Comparison of ENCODE assay signal across 1 cellular context in the genomic region with DNA sequence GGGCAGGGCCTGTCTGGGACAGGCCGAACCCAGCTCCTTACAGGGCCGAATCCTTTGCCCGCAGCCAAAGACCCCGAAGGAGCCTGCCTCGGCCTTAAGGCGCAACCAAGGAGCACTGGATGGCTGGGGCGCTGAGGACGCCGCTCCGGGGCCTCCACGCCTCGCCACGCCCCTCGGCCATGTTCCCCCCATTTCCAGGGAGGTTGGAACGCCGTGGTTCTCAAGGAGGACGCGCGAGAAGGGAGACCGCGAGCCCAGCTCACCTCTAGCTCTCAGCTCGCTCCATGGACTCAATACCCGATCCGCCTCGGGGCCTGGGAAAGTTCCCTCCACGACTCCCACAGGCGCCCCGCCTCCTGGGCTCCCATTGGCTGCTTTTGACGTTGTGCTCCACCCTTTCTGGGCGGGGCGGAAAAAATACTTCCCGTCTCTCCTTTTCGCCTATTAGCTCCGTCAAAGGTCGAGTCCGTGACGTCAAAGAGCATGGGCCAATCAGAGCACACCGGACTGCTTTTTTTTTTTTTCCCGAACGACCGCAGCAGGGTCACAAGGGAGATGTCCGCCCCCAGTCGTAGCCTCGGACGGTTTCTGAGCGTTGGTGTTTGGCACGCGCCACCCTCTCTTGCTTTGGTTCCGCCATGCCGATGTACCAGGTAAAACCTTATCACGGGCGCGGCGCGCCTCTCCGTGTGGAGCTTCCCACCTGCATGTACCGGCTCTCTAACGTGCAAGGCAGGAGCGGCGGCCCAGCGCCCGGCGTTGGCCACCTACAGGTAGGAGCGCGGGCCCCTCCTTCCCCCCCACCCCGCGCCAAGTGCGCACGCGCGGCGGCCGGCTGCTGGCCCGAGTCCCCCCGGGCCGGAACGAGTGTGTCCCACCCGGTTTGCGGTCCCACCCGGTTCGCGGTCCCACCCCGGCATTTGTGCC.
TF ChIP-seq lines count a peak whose summit lies in the region.

No MANE protein-coding gene starts in this region.

TF ChIP-seq in WTC11, 78 proteins besides CTCF, POLR2A, EP300 and RAD21 (continued from another document and continues in another):
- no peak for TF ChIP-seq FOXP4 (CRISPR knock-in tag; IDR thresholded peaks at IDR 0.05)
- TF ChIP-seq ZNF512 (CRISPR knock-in tag; IDR thresholded peaks at IDR 0.05; ENCODE audit: borderline replicate concordance): no peak
- no peak for TF ChIP-seq ATF6 (CRISPR knock-in tag; IDR thresholded peaks at IDR 0.05)
- no peak for TF ChIP-seq NFATC4 (CRISPR knock-in tag; IDR thresholded peaks at IDR 0.05)
- TF ChIP-seq EMX1 (CRISPR knock-in tag; IDR thresholded peaks at IDR 0.05): no peak
- TF ChIP-seq ZNF219 (CRISPR knock-in tag; IDR thresholded peaks at IDR 0.05; ENCODE audit: borderline replicate concordance): no peak
- TF ChIP-seq NR2C2 (CRISPR knock-in tag; IDR thresholded peaks at IDR 0.05): no peak
- TF ChIP-seq, protein P1, sequence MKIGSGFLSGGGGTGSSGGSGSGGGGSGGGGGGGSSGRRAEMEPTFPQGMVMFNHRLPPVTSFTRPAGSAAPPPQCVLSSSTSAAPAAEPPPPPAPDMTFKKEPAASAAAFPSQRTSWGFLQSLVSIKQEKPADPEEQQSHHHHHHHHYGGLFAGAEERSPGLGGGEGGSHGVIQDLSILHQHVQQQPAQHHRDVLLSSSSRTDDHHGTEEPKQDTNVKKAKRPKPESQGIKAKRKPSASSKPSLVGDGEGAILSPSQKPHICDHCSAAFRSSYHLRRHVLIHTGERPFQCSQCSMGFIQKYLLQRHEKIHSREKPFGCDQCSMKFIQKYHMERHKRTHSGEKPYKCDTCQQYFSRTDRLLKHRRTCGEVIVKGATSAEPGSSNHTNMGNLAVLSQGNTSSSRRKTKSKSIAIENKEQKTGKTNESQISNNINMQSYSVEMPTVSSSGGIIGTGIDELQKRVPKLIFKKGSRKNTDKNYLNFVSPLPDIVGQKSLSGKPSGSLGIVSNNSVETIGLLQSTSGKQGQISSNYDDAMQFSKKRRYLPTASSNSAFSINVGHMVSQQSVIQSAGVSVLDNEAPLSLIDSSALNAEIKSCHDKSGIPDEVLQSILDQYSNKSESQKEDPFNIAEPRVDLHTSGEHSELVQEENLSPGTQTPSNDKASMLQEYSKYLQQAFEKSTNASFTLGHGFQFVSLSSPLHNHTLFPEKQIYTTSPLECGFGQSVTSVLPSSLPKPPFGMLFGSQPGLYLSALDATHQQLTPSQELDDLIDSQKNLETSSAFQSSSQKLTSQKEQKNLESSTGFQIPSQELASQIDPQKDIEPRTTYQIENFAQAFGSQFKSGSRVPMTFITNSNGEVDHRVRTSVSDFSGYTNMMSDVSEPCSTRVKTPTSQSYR (CRISPR knock-in tag; IDR thresholded peaks at IDR 0.05): no peak
- TF ChIP-seq ZNF121 (CRISPR knock-in tag; IDR thresholded peaks at IDR 0.05): no peak
- TF ChIP-seq, protein P2, sequence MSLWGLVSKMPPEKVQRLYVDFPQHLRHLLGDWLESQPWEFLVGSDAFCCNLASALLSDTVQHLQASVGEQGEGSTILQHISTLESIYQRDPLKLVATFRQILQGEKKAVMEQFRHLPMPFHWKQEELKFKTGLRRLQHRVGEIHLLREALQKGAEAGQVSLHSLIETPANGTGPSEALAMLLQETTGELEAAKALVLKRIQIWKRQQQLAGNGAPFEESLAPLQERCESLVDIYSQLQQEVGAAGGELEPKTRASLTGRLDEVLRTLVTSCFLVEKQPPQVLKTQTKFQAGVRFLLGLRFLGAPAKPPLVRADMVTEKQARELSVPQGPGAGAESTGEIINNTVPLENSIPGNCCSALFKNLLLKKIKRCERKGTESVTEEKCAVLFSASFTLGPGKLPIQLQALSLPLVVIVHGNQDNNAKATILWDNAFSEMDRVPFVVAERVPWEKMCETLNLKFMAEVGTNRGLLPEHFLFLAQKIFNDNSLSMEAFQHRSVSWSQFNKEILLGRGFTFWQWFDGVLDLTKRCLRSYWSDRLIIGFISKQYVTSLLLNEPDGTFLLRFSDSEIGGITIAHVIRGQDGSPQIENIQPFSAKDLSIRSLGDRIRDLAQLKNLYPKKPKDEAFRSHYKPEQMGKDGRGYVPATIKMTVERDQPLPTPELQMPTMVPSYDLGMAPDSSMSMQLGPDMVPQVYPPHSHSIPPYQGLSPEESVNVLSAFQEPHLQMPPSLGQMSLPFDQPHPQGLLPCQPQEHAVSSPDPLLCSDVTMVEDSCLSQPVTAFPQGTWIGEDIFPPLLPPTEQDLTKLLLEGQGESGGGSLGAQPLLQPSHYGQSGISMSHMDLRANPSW (CRISPR knock-in tag; conservative IDR thresholded peaks at IDR 0.05; ENCODE audit: low read depth): no peak
- TF ChIP-seq ATF1 (CRISPR knock-in tag; IDR thresholded peaks at IDR 0.05): 0 out of 2 replicates have a peak, but pooled peaks have one; percentile 22
- TF ChIP-seq FOXP1 (CRISPR knock-in tag; IDR thresholded peaks at IDR 0.05; ENCODE audit: borderline replicate concordance): peak; percentile 36
- peak; percentile 67; the same call in 1 of the 2 replicates for TF ChIP-seq MAX (CRISPR knock-in tag; IDR thresholded peaks at IDR 0.05)
- TF ChIP-seq ZNF138 (CRISPR knock-in tag; conservative IDR thresholded peaks at IDR 0.05): no peak
- peak; percentile 37; the same call in 1 of the 2 replicates for TF ChIP-seq ZBTB21 (CRISPR knock-in tag; IDR thresholded peaks at IDR 0.05; ENCODE audit: borderline replicate concordance)
- TF ChIP-seq HMGA2 (CRISPR knock-in tag; IDR thresholded peaks at IDR 0.05): 0 out of 2 replicates have a peak, but pooled peaks have one; percentile 1
- no peak for TF ChIP-seq ERG (CRISPR knock-in tag; IDR thresholded peaks at IDR 0.05)
- no peak for TF ChIP-seq KAT7 (CRISPR knock-in tag; IDR thresholded peaks at IDR 0.05; ENCODE audit: borderline replicate concordance)
- TF ChIP-seq ATF2 (CRISPR knock-in tag; IDR thresholded peaks at IDR 0.05; ENCODE audit: borderline replicate concordance, low read depth): no peak
- TF ChIP-seq JAZF1 (CRISPR knock-in tag; IDR thresholded peaks at IDR 0.05): no peak
- TF ChIP-seq NR3C1 (CRISPR knock-in tag; conservative IDR thresholded peaks at IDR 0.05; ENCODE audit: low read depth): no peak
- no peak for TF ChIP-seq USF2 (CRISPR knock-in tag; IDR thresholded peaks at IDR 0.05)
- no peak for TF ChIP-seq ZNF671 (CRISPR knock-in tag; IDR thresholded peaks at IDR 0.05)
- no peak for TF ChIP-seq JUN (CRISPR knock-in tag; IDR thresholded peaks at IDR 0.05)
- TF ChIP-seq NR1H2 (CRISPR knock-in tag; IDR thresholded peaks at IDR 0.05): no peak
- TF ChIP-seq GTF2I (CRISPR knock-in tag; conservative IDR thresholded peaks at IDR 0.05): no peak
- TF ChIP-seq ZNF396 (CRISPR knock-in tag; IDR thresholded peaks at IDR 0.05; ENCODE audit: borderline replicate concordance): no peak
- no peak for TF ChIP-seq MXD4 (CRISPR knock-in tag; IDR thresholded peaks at IDR 0.05; ENCODE audit: borderline replicate concordance)
- TF ChIP-seq ELF4 (CRISPR knock-in tag; IDR thresholded peaks at IDR 0.05; ENCODE audit: low read depth): no peak
- no peak for TF ChIP-seq USF1 (CRISPR knock-in tag; IDR thresholded peaks at IDR 0.05)
- TF ChIP-seq, protein P3, sequence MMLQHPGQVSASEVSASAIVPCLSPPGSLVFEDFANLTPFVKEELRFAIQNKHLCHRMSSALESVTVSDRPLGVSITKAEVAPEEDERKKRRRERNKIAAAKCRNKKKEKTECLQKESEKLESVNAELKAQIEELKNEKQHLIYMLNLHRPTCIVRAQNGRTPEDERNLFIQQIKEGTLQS (CRISPR knock-in tag; conservative IDR thresholded peaks at IDR 0.05): no peak
- no peak for TF ChIP-seq E2F1 (CRISPR knock-in tag; IDR thresholded peaks at IDR 0.05)
- no peak for TF ChIP-seq NFE2L1 (CRISPR knock-in tag; IDR thresholded peaks at IDR 0.05)
- no peak for TF ChIP-seq SOX15 (CRISPR knock-in tag; IDR thresholded peaks at IDR 0.05)
- no peak for TF ChIP-seq IRF1 (CRISPR knock-in tag; IDR thresholded peaks at IDR 0.05)
